Comparison of ENCODE assay signal across 9 cellular contexts in genomic region chr14:23550827-23551265, GRCh38. TPM values are rescaled to one million over a fixed set of nuclear protein-coding genes. Genes with fewer than 3 reads are reported as not detected.
DNase-seq lines count a peak whose midpoint lies in the region; ATAC-seq and TF ChIP-seq lines count a peak whose summit lies in the region.
"Had no signal": no experiment of that assay in that cellular context is flagged by ENCODE, and none has a peak within 500 bp of the region (broad histone marks: within the 10 kb centered on the region; RNA-seq: fewer than 3 reads in every experiment).

No MANE protein-coding gene starts in this region.

- no peaks in the 10 kb centered on the region for H3K36me3 ChIP-seq in ascending aorta
- H3K36me3 ChIP-seq in kidney epithelial cell (ENCODE audit: control insufficient read depth, insufficient read depth, low read length) = no peaks in the 10 kb centered on the region
- no peaks in the 10 kb centered on the region for H3K36me3 ChIP-seq in thoracic aorta

- H3K4me1 ChIP-seq in ascending aorta (peaks cover 5 to 11% of the 10 kb centered on the region in 2 donors), thoracic aorta (ENCODE audit: control insufficient read depth in 1 of 2, low read depth in 2 of 2) (peaks cover 0 to 19% of the 10 kb centered on the region in 2 donors)

- H3K4me3 ChIP-seq in ascending aorta = peak overlapping the region; percentile 76 to 79
- H3K4me3 ChIP-seq in kidney epithelial cell (ENCODE audit: low read depth, low read length) = peak overlapping the region; percentile 74
- H3K4me3 ChIP-seq in thoracic aorta = peak overlapping the region; percentile 75

- DNase-seq in NCI-H1092 treated with DMSO at 0.1 percent for 48 hours (lab: John Stamatoyannopoulos, UW) = peak; percentile 33
- no peak for DNase-seq in NCI-H1092 (lab: John Stamatoyannopoulos, UW)
- no peak for DNase-seq in ascending aorta (ENCODE audit: low spot score in 2 of 2)
- no peak for DNase-seq in kidney epithelial cell (ENCODE audit: low read depth)
- no peak for DNase-seq in thoracic aorta (ENCODE audit: low spot score)
- no peak for DNase-seq in stimulated activated CD4-positive, alpha-beta T cell treated with anti-CD3 and anti-CD28 coated beads, Interleukin-4, amount 100 ng/mL, for 4 hours
- DNase-seq in NCI-H345 (lab: John Stamatoyannopoulos, UW) = no peak

- H3K9me3 ChIP-seq in ascending aorta (no peaks in the 10 kb centered on the region), thoracic aorta (no peaks in the 10 kb centered on the region)

- H3K27ac ChIP-seq in ascending aorta = no peak overlapping the region
- H3K27ac ChIP-seq in thoracic aorta = no peak overlapping the region

- H3K27me3 ChIP-seq in ascending aorta (no peaks in the 10 kb centered on the region), kidney epithelial cell (ENCODE audit: control insufficient read depth, insufficient read depth, low read length) (no peaks in the 10 kb centered on the region), thoracic aorta (replicated peaks; ENCODE audit: insufficient read depth) (no peaks in the 10 kb centered on the region)

- no peak for ATAC-seq in thoracic aorta (ENCODE audit: insufficient number of reproducible peaks, low FRiP score, low read depth)
- ATAC-seq in HG02759 (IDR thresholded peaks at IDR 0.05; ENCODE audit: unreplicated experiment) = no peak

- intact Hi-C loops in ascending aorta (cut with DNase I) = loop anchor here (10.0 kb wide), 1 partner anchor 186 kb away; the partner anchor contains the start of gene EFS

- no peak for TF ChIP-seq CTCF in ascending aorta (IDR thresholded peaks at IDR 0.05)
- TF ChIP-seq CTCF in kidney epithelial cell (IDR thresholded peaks at IDR 0.05; ENCODE audit: insufficient read depth, low read length, poor library complexity, severe bottlenecking) = no peak
- TF ChIP-seq CTCF in thoracic aorta (IDR thresholded peaks at IDR 0.05) = no peak

RNA-seq across cellular contexts. Expression of gene ZFHX2, which starts 0.7 kb away (rescaled TPM):
- 1.3 TPM for total RNA-seq in ascending aorta
- 2.3 and 2.6 TPM in 2 replicates for total RNA-seq in kidney epithelial cell
- 1 to 10 TPM in 1 of 2 donors, under 1 TPM in 1; 0.49 to 1.5 TPM for total RNA-seq in thoracic aorta

RNA-seq across cellular contexts. Expression of gene THTPA, which starts 5.2 kb away (rescaled TPM):
- total RNA-seq in ascending aorta = 115 TPM
- total RNA-seq in kidney epithelial cell = 5.7 and 8.5 TPM in 2 replicates
- 10 to 100 TPM; 17.8 to 30.9 TPM for total RNA-seq in thoracic aorta

RNA-seq across cellular contexts. Expression of gene AP1G2, which starts 16.7 kb away (rescaled TPM):
- total RNA-seq in ascending aorta (56.2 TPM), kidney epithelial cell (93.2 and 93.4 TPM in 2 replicates), thoracic aorta (10 to 100 TPM; 36.4 to 61.7 TPM)

RNA-seq across cellular contexts. Expression of gene JPH4, which starts 27.7 kb away (rescaled TPM):
- total RNA-seq in ascending aorta (4.7 TPM), kidney epithelial cell (1.0 and 1.1 TPM in 2 replicates), thoracic aorta (1 to 10 TPM in 1 of 2 donors, not detected in 1; 1.3 TPM)
- total RNA-seq: pulmonary artery endothelial cell had no signal
